ENCODE assay signal across 8 cellular contexts in genomic region chr2:142165790-142166189, GRCh38. TPM values are rescaled to one million over a fixed set of nuclear protein-coding genes. Genes with fewer than 3 reads are reported as not detected.
DNase-seq lines count a peak whose midpoint lies in the region; ATAC-seq and TF ChIP-seq lines count a peak whose summit lies in the region.

No MANE protein-coding gene starts in this region.

- no peaks in the 10 kb centered on the region for H3K36me3 Mint-ChIP-seq in endothelial cell (ENCODE audit: low read depth, unreplicated experiment)
- H3K36me3 Mint-ChIP-seq in type B pancreatic cell = no peaks in the 10 kb centered on the region

- no peak overlapping the region for H3K4me3 Mint-ChIP-seq in endothelial cell (ENCODE audit: unreplicated experiment)
- H3K4me3 Mint-ChIP-seq in type B pancreatic cell = no peak overlapping the region

- H3K9me3 Mint-ChIP-seq in endothelial cell (ENCODE audit: unreplicated experiment) = no peaks in the 10 kb centered on the region
- peaks cover 8% of the 10 kb centered on the region for H3K9me3 Mint-ChIP-seq in type B pancreatic cell

- DNase-seq in AG08395 (ENCODE audit: low spot score) (peak; percentile 22), NCI-H526 treated with DMSO at 0.1 percent for 48 hours (lab: John Stamatoyannopoulos, UW) (peak; percentile 14), endothelial cell (ENCODE audit: low spot score) (peak; percentile 26), type B pancreatic cell (ENCODE audit: extremely low spot score, unreplicated experiment) (no peak), GF-D8 (lab: John Stamatoyannopoulos, UW) (no peak)
- no peak for DNase-seq in activated CD4-positive, CD25-positive, alpha-beta regulatory T cell (lab: John Stamatoyannopoulos, UW)

- H3K4me1 Mint-ChIP-seq in endothelial cell (ENCODE audit: unreplicated experiment) (no peaks in the 10 kb centered on the region), type B pancreatic cell (ENCODE audit: unreplicated experiment) (no peaks in the 10 kb centered on the region)

- peak; percentile 88 for ATAC-seq in GM19025 (IDR thresholded peaks at IDR 0.05; ENCODE audit: low read depth, unreplicated experiment)
- peak; percentile 99 for ATAC-seq in HG03064 (IDR thresholded peaks at IDR 0.05; ENCODE audit: low read depth, unreplicated experiment)

- H3K27ac Mint-ChIP-seq in endothelial cell (ENCODE audit: unreplicated experiment) = no peak overlapping the region
- H3K27ac Mint-ChIP-seq in type B pancreatic cell = no peak overlapping the region

- no peaks in the 10 kb centered on the region for H3K27me3 Mint-ChIP-seq in endothelial cell (ENCODE audit: unreplicated experiment)
- no peaks in the 10 kb centered on the region for H3K27me3 Mint-ChIP-seq in type B pancreatic cell

- TF ChIP-seq CTCF in endothelial cell (IDR thresholded peaks at IDR 0.05; ENCODE audit: unreplicated experiment) (no peak), type B pancreatic cell (conservative IDR thresholded peaks at IDR 0.05) (peak; percentile 62)

RNA-seq across cellular contexts. Expression of gene LRP1B, which starts 35.0 kb away (rescaled TPM):
- total RNA-seq in endothelial cell (ENCODE audit: unreplicated experiment) = 1.4 TPM
- total RNA-seq in type B pancreatic cell (ENCODE audit: low replicate concordance) = 2.5 and 16.0 TPM in 2 replicates

Comparison
In these comparisons a context has a peak if more than half of its experiments do, and no peak if none do; other contexts are left out.
1. DNase-seq: peak in AG08395 (single experiment), NCI-H526 treated with DMSO at 0.1 percent for 48 hours (single experiment) and endothelial cell (single experiment); none in type B pancreatic cell (single experiment), activated CD4-positive, CD25-positive, alpha-beta regulatory T cell (0 of 4) and GF-D8 (single experiment).